In genomic region chr14:71147335-71147734, GRCh38 we compare ENCODE assay signal across 1 cellular context.
TF ChIP-seq lines count a peak whose summit lies in the region.

No MANE protein-coding gene starts in this region.

TF ChIP-seq in K562, 482 proteins besides CTCF, POLR2A, EP300 and RAD21:
- TF ChIP-seq ZBTB33 (CRISPR knock-in tag; IDR thresholded peaks at IDR 0.05), result peak; percentile 42; the same call in 1 of the 2 replicates
